Comparison of ENCODE assay signal across 7 cellular contexts in the genomic region with DNA sequence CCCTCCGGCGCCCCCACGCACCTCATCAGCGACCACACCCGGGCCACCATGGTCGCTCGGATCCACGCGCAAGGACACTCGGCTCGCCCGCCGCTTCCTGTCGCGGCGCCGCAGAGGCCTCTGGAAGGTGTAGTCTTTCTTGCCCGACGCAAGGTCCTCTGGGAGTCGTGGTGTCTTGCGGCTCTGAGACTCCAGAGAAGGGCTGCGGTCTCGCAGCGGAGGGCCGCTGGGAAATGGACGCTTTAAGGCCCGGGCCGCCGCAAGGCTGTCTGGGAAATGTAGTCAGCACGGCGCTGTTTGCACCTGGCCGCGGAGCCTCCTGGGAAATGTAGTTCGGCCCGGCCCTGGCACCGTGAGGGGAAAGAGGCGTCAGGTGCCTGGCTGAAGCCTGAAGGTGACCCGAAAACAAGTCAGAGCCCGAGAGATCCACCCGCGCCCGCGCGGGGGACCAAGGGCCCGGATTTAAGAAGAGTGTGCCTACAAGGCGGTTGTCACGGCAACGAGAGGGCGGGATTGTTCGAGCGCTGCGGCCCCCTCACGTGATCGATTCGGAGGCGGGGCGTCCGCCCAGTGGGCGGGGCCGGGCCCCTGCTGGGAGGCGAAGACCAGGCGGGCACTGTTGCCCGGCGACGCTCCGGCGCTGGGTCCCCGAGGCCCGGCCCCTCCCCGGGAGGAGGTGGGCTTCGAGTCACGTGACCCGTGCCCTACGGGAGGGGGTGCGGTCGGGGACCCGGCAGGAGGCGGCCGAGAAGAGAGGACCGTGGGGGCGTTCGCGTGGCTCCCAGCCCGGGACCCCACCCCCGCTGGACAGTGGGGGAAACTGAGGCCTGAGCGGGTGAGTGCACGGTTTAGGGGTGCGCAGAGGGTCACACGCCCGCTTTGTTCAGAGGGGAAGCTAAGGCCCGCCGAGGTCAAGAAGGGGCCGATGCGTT.
A peak's percentile ranks its signal among the peaks of the same experiment; 100 is the strongest.
DNase-seq lines count a peak whose midpoint lies in the region; ATAC-seq lines count a peak whose summit lies in the region.

A gene with protein sequence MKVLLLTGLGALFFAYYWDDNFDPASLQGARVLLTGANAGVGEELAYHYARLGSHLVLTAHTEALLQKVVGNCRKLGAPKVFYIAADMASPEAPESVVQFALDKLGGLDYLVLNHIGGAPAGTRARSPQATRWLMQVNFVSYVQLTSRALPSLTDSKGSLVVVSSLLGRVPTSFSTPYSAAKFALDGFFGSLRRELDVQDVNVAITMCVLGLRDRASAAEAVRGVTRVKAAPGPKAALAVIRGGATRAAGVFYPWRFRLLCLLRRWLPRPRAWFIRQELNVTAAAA (plus strand): TSS at position 591 of the 932 bp plus-strand sequence. CDS start 3,806 bp downstream, outside the sequence.
A gene with protein sequence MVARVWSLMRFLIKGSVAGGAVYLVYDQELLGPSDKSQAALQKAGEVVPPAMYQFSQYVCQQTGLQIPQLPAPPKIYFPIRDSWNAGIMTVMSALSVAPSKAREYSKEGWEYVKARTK (minus strand): TSS at position 80 of the 932 bp plus-strand sequence. CDS start 30 bp downstream, at position 50.

- ATAC-seq in GM18502 (IDR thresholded peaks at IDR 0.05; ENCODE audit: poor library complexity, unreplicated experiment) (peak; percentile 83), HG02970 (IDR thresholded peaks at IDR 0.05; ENCODE audit: low FRiP score, unreplicated experiment) (peak; percentile 81)

- DNase-seq in NCI-H1930 (lab: John Stamatoyannopoulos, UW) (peak; percentile 94 to 95), T-helper 9 cell (peak; percentile 95), astrocyte of the hippocampus (ENCODE audit: low read depth, low spot score) (peak; percentile 100), hippocampal formation (lab: John Stamatoyannopoulos, UW) (peak; percentile 98), retina (peak; percentile 100)

Comparison
In these comparisons a context has a peak if more than half of its experiments do, and no peak if none do; other contexts are left out.
1. Peak in every context shown above with its lines: DNase-seq and ATAC-seq.